1 cellular context compared by ENCODE assay signal in genomic region chr6:25370175-25371036, GRCh38.
TF ChIP-seq lines count a peak whose summit lies in the region.

No MANE protein-coding gene starts in this region.

TF ChIP-seq in liver, 16 proteins besides CTCF, POLR2A, EP300 and RAD21 (continued from another document):
- TF ChIP-seq REST (IDR thresholded peaks at IDR 0.05): no peak
- TF ChIP-seq SP1 (IDR thresholded peaks at IDR 0.05): no peak
- TF ChIP-seq ATF3 (IDR thresholded peaks at IDR 0.05): no peak
- no peak for TF ChIP-seq RXRA (IDR thresholded peaks at IDR 0.05)
- no peak for TF ChIP-seq GABPA (IDR thresholded peaks at IDR 0.05 in 1 of 2, conservative IDR thresholded peaks at IDR 0.05 in 1 of 2)
- TF ChIP-seq YY1 (IDR thresholded peaks at IDR 0.05): no peak
- TF ChIP-seq MAX (IDR thresholded peaks at IDR 0.05): no peak
- TF ChIP-seq FOXA2 (IDR thresholded peaks at IDR 0.05): no peak
- no peak for TF ChIP-seq EGR1 (IDR thresholded peaks at IDR 0.05; ENCODE audit: low read depth in 2 of 2)
- TF ChIP-seq HNF4A (conservative IDR thresholded peaks at IDR 0.05): no peak
- TF ChIP-seq FOXA1 (IDR thresholded peaks at IDR 0.05): no peak
- no peak for TF ChIP-seq ZBTB33 (IDR thresholded peaks at IDR 0.05)
- TF ChIP-seq NR2F2 (IDR thresholded peaks at IDR 0.05): no peak
TF ChIP-seq in liver: peak in this region for 0.
